ENCODE assay signal across 16 cellular contexts in genomic region chr1:205257735-205258134, GRCh38. TPM values are rescaled to one million over a fixed set of nuclear protein-coding genes. Genes with fewer than 3 reads are reported as not detected.
A peak's percentile ranks its signal among the peaks of the same experiment; 100 is the strongest.
DNase-seq lines count a peak whose midpoint lies in the region; ATAC-seq and TF ChIP-seq lines count a peak whose summit lies in the region.
"Had no signal": no experiment of that assay in that cellular context is flagged by ENCODE, and none has a peak within 500 bp of the region (broad histone marks: within the 10 kb centered on the region; RNA-seq: fewer than 3 reads in every experiment).

No MANE protein-coding gene starts in this region.

- in situ Hi-C loops in GM13977 (cut with MboI; ENCODE audit: low pct_unique_long_range_greater_than_20kb, low sequenced_read_pairs, unreplicated experiment): loop anchor here (25.0 kb wide), 1 partner anchor 270 kb away; no protein-coding TSS in a partner anchor

- no peak overlapping the region for H3K4me2 ChIP-seq in GM23338
- H3K4me2 ChIP-seq: BLaER1 had no signal

- intact Hi-C loops in psoas muscle (cut with DNase I): loop anchor here (5.0 to 10.0 kb wide), 5 partner anchors 35 to 283 kb away; no protein-coding TSS in a partner anchor

- H3K9me2 ChIP-seq in GM23338 (ENCODE audit: insufficient read depth): no peaks in the 10 kb centered on the region

- H3K9me3 Mint-ChIP-seq in GM23338 (no peaks in the 10 kb centered on the region), glutamatergic neuron (ENCODE audit: unreplicated experiment) (peaks cover 21% of the 10 kb centered on the region)
- no peaks in the 10 kb centered on the region for H3K9me3 Mint-ChIP-seq in activated CD4-positive, alpha-beta memory T cell treated with anti-CD3 and anti-CD28 coated beads, Interleukin-2, amount 10 ng/mL, durations not matched to agents 7 days and 5 days
- H3K9me3 Mint-ChIP-seq: activated naive CD8-positive, alpha-beta T cell treated with anti-CD3 and anti-CD28 coated beads, Interleukin-2, amount 50 U/mL, for 24 hours had no signal

- TF ChIP-seq CTCF in GM23338 (conservative IDR thresholded peaks at IDR 0.05; ENCODE audit: low read depth in 2 of 2): no peak
- TF ChIP-seq CTCF in glutamatergic neuron (IDR thresholded peaks at IDR 0.05; ENCODE audit: partially characterized antibody, unreplicated experiment): no peak
- TF ChIP-seq CTCF in psoas muscle (IDR thresholded peaks at IDR 0.05): no peak
- no peak for TF ChIP-seq CTCF in GM13977 (IDR thresholded peaks at IDR 0.05; ENCODE audit: extremely low read depth, insufficient read depth, missing control alignments)

- no peak overlapping the region for H3K4me3 Mint-ChIP-seq in GM23338
- H3K4me3 Mint-ChIP-seq in glutamatergic neuron (ENCODE audit: unreplicated experiment): peak overlapping the region; percentile 74
- H3K4me3 Mint-ChIP-seq in activated CD4-positive, alpha-beta memory T cell treated with anti-CD3 and anti-CD28 coated beads, Interleukin-2, amount 10 ng/mL, durations not matched to agents 7 days and 5 days: no peak overlapping the region
- H3K4me3 Mint-ChIP-seq: activated naive CD8-positive, alpha-beta T cell treated with anti-CD3 and anti-CD28 coated beads, Interleukin-2, amount 50 U/mL, for 24 hours had no signal

- CTCF ChIA-PET in activated CD4-positive, alpha-beta memory T cell treated with anti-CD3 and anti-CD28 coated beads, Interleukin-2, amount 10 ng/mL, durations not matched to agents 7 days and 5 days (lab: Charles Lee): interaction anchor here (0.7 to 8.8 kb wide), 7 partner anchors 13 to 269 kb away, joined by 3 to 92 read pairs (median 16); partner anchors contain the start of gene TMCC2

- H3K36me3 Mint-ChIP-seq in GM23338 (ENCODE audit: low read depth): no peaks in the 10 kb centered on the region
- H3K36me3 Mint-ChIP-seq in glutamatergic neuron (ENCODE audit: unreplicated experiment): no peaks in the 10 kb centered on the region
- no peaks in the 10 kb centered on the region for H3K36me3 Mint-ChIP-seq in activated CD4-positive, alpha-beta memory T cell treated with anti-CD3 and anti-CD28 coated beads, Interleukin-2, amount 10 ng/mL, durations not matched to agents 7 days and 5 days (ENCODE audit: low read depth)

- POLR2A ChIA-PET in activated CD4-positive, alpha-beta memory T cell treated with anti-CD3 and anti-CD28 coated beads, Interleukin-2, amount 10 ng/mL, durations not matched to agents 7 days and 5 days (lab: Charles Lee): interaction anchor here (1.6 kb wide), 1 partner anchor 14 kb away, joined by 4 read pairs; no protein-coding TSS in a partner anchor

- H3K9me3 ChIP-seq in psoas muscle: no peaks in the 10 kb centered on the region
- H3K9me3 ChIP-seq: BLaER1 had no signal

- no peak for DNase-seq in GM23338 (ENCODE audit: low spot score)
- no peak for DNase-seq in glutamatergic neuron
- no peak for DNase-seq in psoas muscle
- DNase-seq in GM13977 (ENCODE audit: low spot score): no peak
- DNase-seq in activated CD4-positive, alpha-beta memory T cell treated with anti-CD3 and anti-CD28 coated beads, Interleukin-2, amount 10 ng/mL, durations not matched to agents 7 days and 5 days: no peak
- DNase-seq in AG08395 (ENCODE audit: low spot score): no peak
- DNase-seq: activated CD4-positive, alpha-beta T cell treated with anti-CD3 and anti-CD28 coated beads, Interleukin-2, amount 50 U/mL, for 48 hours; activated gamma-delta T cell; activated naive CD8-positive, alpha-beta T cell treated with anti-CD3 and anti-CD28 coated beads, Interleukin-2, amount 50 U/mL, for 24 hours; dermis blood vessel endothelial cell; MM.1S; NCI-H1417 treated with DMSO at 0.1 percent for 48 hours; right cardiac atrium had no signal

- no peaks in the 10 kb centered on the region for H3F3A ChIP-seq in GM23338 (replicated peaks; ENCODE audit: low read depth)

- H3K36me3 ChIP-seq in GM23338 (ENCODE audit: insufficient read depth): no peaks in the 10 kb centered on the region
- no peaks in the 10 kb centered on the region for H3K36me3 ChIP-seq in psoas muscle (ENCODE audit: insufficient read depth in 1 of 2, low read depth in 1 of 2)
- H3K36me3 ChIP-seq: BLaER1 had no signal

- H3K27me3 Mint-ChIP-seq in GM23338 (ENCODE audit: insufficient read depth, low read depth, poor library complexity) (peaks cover 8% of the 10 kb centered on the region), glutamatergic neuron (ENCODE audit: unreplicated experiment) (peaks cover 24% of the 10 kb centered on the region)
- peaks cover 2% of the 10 kb centered on the region for H3K27me3 Mint-ChIP-seq in activated CD4-positive, alpha-beta memory T cell treated with anti-CD3 and anti-CD28 coated beads, Interleukin-2, amount 10 ng/mL, durations not matched to agents 7 days and 5 days

- no peak overlapping the region for H2AFZ ChIP-seq in GM23338

- no peaks in the 10 kb centered on the region for H3K27me3 ChIP-seq in GM23338 (ENCODE audit: insufficient read depth)
- H3K27me3 ChIP-seq in psoas muscle (ENCODE audit: insufficient read depth in 3 of 3, low read length in 2 of 3): no peaks in the 10 kb centered on the region

- H3K4me1 ChIP-seq in GM23338 (ENCODE audit: insufficient read depth) (peaks cover 13% of the 10 kb centered on the region), psoas muscle (peaks cover 67% of the 10 kb centered on the region)

- 84 to 86% (median 86%) methylated on average over 2 of the region's 2 CpGs for WGBS in psoas muscle, 3 donors

- H3K27ac ChIP-seq in GM23338 (ENCODE audit: low read depth) (no peak overlapping the region), angular gyrus (ENCODE audit: low read depth, low read length) (peak overlapping the region; percentile 97), psoas muscle (peak overlapping the region; percentile 76)
- H3K27ac ChIP-seq: BLaER1 had no signal

- H4K20me1 ChIP-seq in GM23338 (replicated peaks; ENCODE audit: insufficient read depth): no peaks in the 10 kb centered on the region

- H3K4me1 Mint-ChIP-seq in GM23338 (peaks cover 32% of the 10 kb centered on the region), glutamatergic neuron (ENCODE audit: low read depth, unreplicated experiment) (peaks cover 61% of the 10 kb centered on the region)
- H3K4me1 Mint-ChIP-seq in activated CD4-positive, alpha-beta memory T cell treated with anti-CD3 and anti-CD28 coated beads, Interleukin-2, amount 10 ng/mL, durations not matched to agents 7 days and 5 days: peaks cover 10% of the 10 kb centered on the region

- H3K4me3 ChIP-seq in GM23338 (no peak overlapping the region), psoas muscle (no peak overlapping the region)
- H3K4me3 ChIP-seq: BLaER1 had no signal

- no peak for ATAC-seq in GM23338
- ATAC-seq in psoas muscle: no peak
- no peak for ATAC-seq in GM21367 (IDR thresholded peaks at IDR 0.05; ENCODE audit: unreplicated experiment)
- ATAC-seq: activated naive CD8-positive, alpha-beta T cell treated with anti-CD3 and anti-CD28 coated beads, Interleukin-2, amount 50 U/mL, for 24 hours; right cardiac atrium had no signal

- H3K27ac Mint-ChIP-seq in GM23338 (peak overlapping the region; percentile 59), glutamatergic neuron (ENCODE audit: unreplicated experiment) (peak overlapping the region; percentile 91)
- H3K27ac Mint-ChIP-seq in activated CD4-positive, alpha-beta memory T cell treated with anti-CD3 and anti-CD28 coated beads, Interleukin-2, amount 10 ng/mL, durations not matched to agents 7 days and 5 days: no peak overlapping the region
- H3K27ac Mint-ChIP-seq: activated naive CD8-positive, alpha-beta T cell treated with anti-CD3 and anti-CD28 coated beads, Interleukin-2, amount 50 U/mL, for 24 hours had no signal

- H3K79me2 ChIP-seq in GM23338 (replicated peaks; ENCODE audit: insufficient read depth): no peaks in the 10 kb centered on the region

TF ChIP-seq in GM23338, 12 proteins besides CTCF, POLR2A, EP300 and RAD21:
- TF ChIP-seq ZNF331 (CRISPR knock-in tag; IDR thresholded peaks at IDR 0.05; ENCODE audit: low read depth): no peak

RNA-seq across cellular contexts. Expression of gene TMCC2, which starts 30.0 kb away (rescaled TPM):
- total RNA-seq in GM23338 (2014; rRNA removed; shearing (Covaris generic)): 9.9 and 11.8 TPM in 2 replicates
- polyA plus RNA-seq in GM23338 (2016; fragmentation: Nextera tagmentation; extraction: Ambion mirVana) (2.6 and 3.1 TPM in 2 replicates), psoas muscle (10 to 100 TPM in 1 of 3 donors, 1 to 10 TPM in 1, under 1 TPM in 1; 0.66 to 17.5 (median 4.3) TPM)
- total RNA-seq in glutamatergic neuron (ENCODE audit: unreplicated experiment) (80.1 TPM), psoas muscle (10 to 100 TPM in 1 of 4 donors, 1 to 10 TPM in 3; 3.4 to 21.4 (median 6.9) TPM)
- total RNA-seq in activated CD4-positive, alpha-beta memory T cell treated with anti-CD3 and anti-CD28 coated beads, Interleukin-2, amount 10 ng/mL, durations not matched to agents 7 days and 5 days: 1 to 10 TPM; 1.8 TPM

RNA-seq across cellular contexts. Expression of gene DSTYK, which starts 46.2 kb away (rescaled TPM):
- 8.2 and 10.7 TPM in 2 replicates for total RNA-seq in GM23338 (2014; rRNA removed; shearing (Covaris generic))
- polyA plus RNA-seq in GM23338 (2016; fragmentation: Nextera tagmentation; extraction: Ambion mirVana) (5.5 and 6.1 TPM in 2 replicates), psoas muscle (10 to 100 TPM in 1 of 3 donors, 1 to 10 TPM in 2; 2.3 to 19.3 (median 5.2) TPM)
- total RNA-seq in glutamatergic neuron (ENCODE audit: unreplicated experiment) (9.2 TPM), psoas muscle (10 to 100 TPM in 3 of 4 donors, 1 to 10 TPM in 1; 10.0 to 22.6 (median 13.9) TPM)
- total RNA-seq in activated CD4-positive, alpha-beta memory T cell treated with anti-CD3 and anti-CD28 coated beads, Interleukin-2, amount 10 ng/mL, durations not matched to agents 7 days and 5 days: 1 to 10 TPM; 8.8 to 9.2 TPM
